8 cellular contexts compared by ENCODE assay signal in genomic region chr13:20475927-20476691, GRCh38. TPM values are rescaled to one million over a fixed set of nuclear protein-coding genes. Genes with fewer than 3 reads are reported as not detected.
DNase-seq lines count a peak whose midpoint lies in the region; ATAC-seq and TF ChIP-seq lines count a peak whose summit lies in the region.

No MANE protein-coding gene starts in this region.

- no peaks in the 10 kb centered on the region for H3K9me2 ChIP-seq in hepatocyte (replicated peaks; ENCODE audit: insufficient read depth)

- H2AFZ ChIP-seq in mammary epithelial cell (ENCODE audit: low read depth, low read length) (peak overlapping the region; percentile 66), hepatocyte (no peak overlapping the region)

- no peaks in the 10 kb centered on the region for H3K79me2 ChIP-seq in mammary epithelial cell (ENCODE audit: insufficient read depth, low read length)
- H3K79me2 ChIP-seq in hepatocyte = no peaks in the 10 kb centered on the region

- peaks cover 11% of the 10 kb centered on the region for H3K36me3 Mint-ChIP-seq in MCF 10A (ENCODE audit: insufficient read depth, unreplicated experiment)
- peaks cover under 1% of the 10 kb centered on the region for H3K36me3 Mint-ChIP-seq in activated CD4-positive, alpha-beta T cell treated with anti-CD3 and anti-CD28 coated beads, Interleukin-2, amount 10 ng/mL, durations not matched to agents 24 days and 14 days (ENCODE audit: low read depth)

- intact Hi-C loops in mammary epithelial cell (cut with micrococcal nuclease) (no loop called here), MCF 10A (cut with micrococcal nuclease) (no loop called here), ascending aorta (cut with DNase I) (no loop called here)
- intact Hi-C loops in activated CD4-positive, alpha-beta T cell treated with anti-CD3 and anti-CD28 coated beads, Interleukin-2, amount 10 ng/mL, durations not matched to agents 24 days and 14 days (cut with micrococcal nuclease) = loop anchor here (1.0 kb wide), 3 partner anchors 15 to 65 kb away; no protein-coding TSS in a partner anchor

- no peak overlapping the region for H3K4me3 ChIP-seq in mammary epithelial cell (replicated peaks in 1 of 3; ENCODE audit: insufficient read depth in 1 of 3, low read depth in 2 of 3, low read length in 3 of 3)
- no peak overlapping the region for H3K4me3 ChIP-seq in hepatocyte
- no peak overlapping the region for H3K4me3 ChIP-seq in ascending aorta

- dilution Hi-C loops in mammary epithelial cell (cut with HindIII; ENCODE audit: low sequenced_read_pairs) = no loop called here

- 60% methylated on average over 13 of the region's 18 CpGs for WGBS in mammary epithelial cell (ENCODE audit: low coverage, missing lambda C conversion rate)
- WGBS in hepatocyte (ENCODE audit: low lambda C conversion rate, missing lambda C conversion rate) = 61% methylated on average over 17 of the region's 18 CpGs

- DNase-seq in mammary epithelial cell (peak; percentile 44), MCF 10A (ENCODE audit: unreplicated experiment) (no peak), hepatocyte (ENCODE audit: low spot score) (peak; percentile 24), retina (no peak), ascending aorta (ENCODE audit: low spot score in 2 of 2) (no peak)
- DNase-seq in activated CD4-positive, alpha-beta T cell treated with anti-CD3 and anti-CD28 coated beads, Interleukin-2, amount 10 ng/mL, durations not matched to agents 24 days and 14 days = peak; percentile 90
- DNase-seq in stimulated activated CD8-positive, alpha-beta memory T cell treated with anti-CD3 and anti-CD28 coated beads, Interleukin-4, amount 100 ng/mL, for 48 hours = peak; percentile 70

- H3K9me3 Mint-ChIP-seq in MCF 10A (ENCODE audit: unreplicated experiment) = no peaks in the 10 kb centered on the region
- no peaks in the 10 kb centered on the region for H3K9me3 Mint-ChIP-seq in activated CD4-positive, alpha-beta T cell treated with anti-CD3 and anti-CD28 coated beads, Interleukin-2, amount 10 ng/mL, durations not matched to agents 24 days and 14 days

- no TSS peak for BruUV-seq in mammary epithelial cell (replicated peaks; lab: Mats Ljungman, UMichigan)
- BruUV-seq in MCF 10A (replicated peaks; lab: Mats Ljungman, UMichigan) = no TSS peak

- H3K4me3 Mint-ChIP-seq in MCF 10A (ENCODE audit: unreplicated experiment) = no peak overlapping the region
- peak overlapping the region; percentile 74 for H3K4me3 Mint-ChIP-seq in activated CD4-positive, alpha-beta T cell treated with anti-CD3 and anti-CD28 coated beads, Interleukin-2, amount 10 ng/mL, durations not matched to agents 24 days and 14 days

- no peaks in the 10 kb centered on the region for H4K20me1 ChIP-seq in mammary epithelial cell (ENCODE audit: insufficient read depth, low read length)
- H4K20me1 ChIP-seq in hepatocyte (ENCODE audit: insufficient read depth, poor library complexity, severe bottlenecking) = no peaks in the 10 kb centered on the region

- H3K27ac ChIP-seq in mammary epithelial cell (ENCODE audit: insufficient read depth, low read depth, low read length) (no peak overlapping the region), hepatocyte (no peak overlapping the region), ascending aorta (no peak overlapping the region)

- H3K9me3 ChIP-seq in mammary epithelial cell (replicated peaks; ENCODE audit: insufficient read depth, low read length) (no peaks in the 10 kb centered on the region), hepatocyte (ENCODE audit: low read depth) (no peaks in the 10 kb centered on the region), ascending aorta (no peaks in the 10 kb centered on the region)

- POLR2A ChIA-PET in MCF 10A (lab: Yijun Ruan, JAX) = no interaction called here

- H3K4me1 Mint-ChIP-seq in MCF 10A (ENCODE audit: insufficient read depth, unreplicated experiment) = no peaks in the 10 kb centered on the region
- peaks cover 42% of the 10 kb centered on the region for H3K4me1 Mint-ChIP-seq in activated CD4-positive, alpha-beta T cell treated with anti-CD3 and anti-CD28 coated beads, Interleukin-2, amount 10 ng/mL, durations not matched to agents 24 days and 14 days

- H3K36me3 ChIP-seq in mammary epithelial cell (ENCODE audit: insufficient read depth, low read length) (no peaks in the 10 kb centered on the region), hepatocyte (replicated peaks; ENCODE audit: insufficient read depth, low read depth) (no peaks in the 10 kb centered on the region), ascending aorta (no peaks in the 10 kb centered on the region)

- in situ Hi-C loops in mammary epithelial cell (cut with MboI; ENCODE audit: low sequenced_read_pairs in 2 of 2) = no loop called here

- H3K27me3 ChIP-seq in mammary epithelial cell (ENCODE audit: insufficient read depth, low read length) (no peaks in the 10 kb centered on the region), hepatocyte (no peaks in the 10 kb centered on the region), ascending aorta (no peaks in the 10 kb centered on the region)

- peak; percentile 86 for ATAC-seq in HG03280 (IDR thresholded peaks at IDR 0.05; ENCODE audit: unreplicated experiment)

- no peak overlapping the region for H3K27ac Mint-ChIP-seq in MCF 10A (ENCODE audit: low read depth, unreplicated experiment)
- peak overlapping the region; percentile 86 for H3K27ac Mint-ChIP-seq in activated CD4-positive, alpha-beta T cell treated with anti-CD3 and anti-CD28 coated beads, Interleukin-2, amount 10 ng/mL, durations not matched to agents 24 days and 14 days

- no peaks in the 10 kb centered on the region for H3K27me3 Mint-ChIP-seq in MCF 10A (ENCODE audit: insufficient read depth, unreplicated experiment)
- peaks cover 1% of the 10 kb centered on the region for H3K27me3 Mint-ChIP-seq in activated CD4-positive, alpha-beta T cell treated with anti-CD3 and anti-CD28 coated beads, Interleukin-2, amount 10 ng/mL, durations not matched to agents 24 days and 14 days

- TF ChIP-seq CTCF in mammary epithelial cell (conservative IDR thresholded peaks at IDR 0.05 in 1 of 2, IDR thresholded peaks at IDR 0.05 in 1 of 2; ENCODE audit: extremely low read depth in 1 of 2, insufficient read depth in 1 of 2, low read depth in 1 of 2, low read length in 2 of 2) (no peak), MCF 10A (IDR thresholded peaks at IDR 0.05; ENCODE audit: unreplicated experiment) (no peak), hepatocyte (IDR thresholded peaks at IDR 0.05; ENCODE audit: poor library complexity) (no peak), ascending aorta (IDR thresholded peaks at IDR 0.05) (no peak)

- H3K9ac ChIP-seq in mammary epithelial cell (ENCODE audit: insufficient read depth, low read length) = no peak overlapping the region

- CTCF ChIA-PET in mammary epithelial cell (lab: Charles Lee; ENCODE audit: low non-redundant PET) = no interaction called here
- CTCF ChIA-PET in MCF 10A (lab: Yijun Ruan, JAX) = interaction anchor here (1.1 kb wide), 2 partner anchors 279 to 335 kb away, joined by 3 to 4 read pairs; no protein-coding TSS in a partner anchor

- H3K4me2 ChIP-seq in mammary epithelial cell (ENCODE audit: insufficient read depth, low read depth, low read length) (no peak overlapping the region), hepatocyte (no peak overlapping the region)

- H3K4me1 ChIP-seq in mammary epithelial cell (ENCODE audit: insufficient read depth, low read length) (peaks cover 20% of the 10 kb centered on the region), hepatocyte (ENCODE audit: insufficient read depth) (no peaks in the 10 kb centered on the region), ascending aorta (no peaks in the 10 kb centered on the region)

RNA-seq across cellular contexts. Expression of gene CRYL1, which starts 49.5 kb away (rescaled TPM):
- total RNA-seq in mammary epithelial cell = 10 to 100 TPM; 17.0 to 18.5 TPM
- 26.9 TPM for polyA plus RNA-seq in mammary epithelial cell
- 36.5 TPM for polyA minus RNA-seq in mammary epithelial cell
- total RNA-seq in MCF 10A (2022) = 15.1 and 21.2 TPM in 2 replicates
- total RNA-seq in activated CD4-positive, alpha-beta T cell treated with anti-CD3 and anti-CD28 coated beads, Interleukin-2, amount 10 ng/mL, durations not matched to agents 24 days and 14 days = 5.8 and 7.1 TPM in 2 replicates
- total RNA-seq in hepatocyte = 64.4 and 66.2 TPM in 2 replicates
- 52.6 and 65.5 TPM in 2 replicates for polyA plus RNA-seq in hepatocyte
- total RNA-seq in ascending aorta = 13.1 TPM

Comparison
In these comparisons a context has a peak if more than half of its experiments do, and no peak if none do; other contexts are left out.
1. DNase-seq: peak in mammary epithelial cell (single experiment), activated CD4-positive, alpha-beta T cell treated with anti-CD3 and anti-CD28 coated beads, Interleukin-2, amount 10 ng/mL, durations not matched to agents 24 days and 14 days (single experiment), hepatocyte (single experiment) and stimulated activated CD8-positive, alpha-beta memory T cell treated with anti-CD3 and anti-CD28 coated beads, Interleukin-4, amount 100 ng/mL, for 48 hours (single experiment); none in MCF 10A (single experiment), retina (single experiment) and ascending aorta (0 of 2).